In the genomic region with DNA sequence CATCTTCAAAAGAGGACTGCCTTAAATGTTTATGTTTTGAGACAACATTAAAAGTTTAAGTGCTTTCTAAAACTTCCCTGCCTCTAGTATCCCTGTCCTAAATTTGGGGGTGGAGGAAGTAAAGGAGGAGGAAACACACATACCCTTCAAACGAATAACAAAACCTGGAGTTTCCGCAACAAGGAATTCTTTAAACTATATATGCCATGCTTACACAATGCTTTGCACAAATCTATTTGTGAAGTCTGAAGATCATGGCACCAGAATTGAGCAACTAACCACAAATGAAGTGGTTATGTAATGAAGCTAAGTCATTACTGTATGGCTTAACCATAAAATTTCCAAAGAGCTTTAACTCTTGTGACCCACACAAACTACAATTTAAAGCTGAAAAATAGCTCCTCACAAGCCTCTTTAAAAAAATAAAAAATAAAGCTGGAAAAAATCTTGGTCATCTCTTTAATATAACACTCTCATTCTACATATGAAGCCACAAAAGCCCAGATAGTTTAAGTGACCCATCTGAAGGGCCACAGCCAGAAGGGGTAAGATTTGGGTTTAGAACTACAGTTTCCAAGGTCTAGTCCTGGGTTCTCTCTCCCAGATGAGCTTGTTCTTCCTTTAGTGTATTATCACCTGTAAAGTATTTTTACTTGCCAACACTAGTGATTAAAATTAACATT, we compare ENCODE assay signal across 12 cellular contexts. TPM values are rescaled to one million over a fixed set of nuclear protein-coding genes. Genes with fewer than 3 reads are reported as not detected.
DNase-seq lines count a peak whose midpoint lies in the region; ATAC-seq, FAIRE-seq and TF ChIP-seq lines count a peak whose summit lies in the region.
"Had no signal": no experiment of that assay in that cellular context is flagged by ENCODE, and none has a peak within 500 bp of the region (broad histone marks: within the 10 kb centered on the region; RNA-seq: fewer than 3 reads in every experiment).

No MANE protein-coding gene starts in this region.

- H2AFZ ChIP-seq in HepG2 (ENCODE audit: low read length), result no peak overlapping the region

- H3K27ac Mint-ChIP-seq in stimulated activated naive CD8-positive, alpha-beta T cell treated with anti-CD3 and anti-CD28 coated beads, Interleukin-15, amount 100 ng/mL, for 72 hours, result peak overlapping the region; percentile 19 to 65
- no peak overlapping the region; the same call in 1 of the 2 replicates for H3K27ac Mint-ChIP-seq in WTC11

- TF ChIP-seq POLR2A in HepG2 (IDR thresholded peaks at IDR 0.05; ENCODE audit: insufficient read depth in 1 of 2, low read depth in 2 of 2, low read length in 2 of 2), result 0 out of 4 replicates have a peak, but pooled peaks of 1 of the 2 experiments have one; percentile 18

- H3K27me3 ChIP-seq in HepG2 (ENCODE audit: control insufficient read depth in 1 of 2, insufficient read depth in 2 of 2, low read length in 2 of 2), result no peaks in the 10 kb centered on the region; a peak in 1 of 5 replicates

- TF ChIP-seq RAD21 in HepG2 (CRISPR knock-in tag; IDR thresholded peaks at IDR 0.05), result no peak

- no peaks in the 10 kb centered on the region for H3K9me3 Mint-ChIP-seq in stimulated activated naive CD8-positive, alpha-beta T cell treated with anti-CD3 and anti-CD28 coated beads, Interleukin-15, amount 100 ng/mL, for 72 hours
- no peaks in the 10 kb centered on the region for H3K9me3 Mint-ChIP-seq in WTC11

- H3K36me3 Mint-ChIP-seq in WTC11, result peaks cover 4% of the 10 kb centered on the region

- no peak for ATAC-seq in stimulated activated naive CD8-positive, alpha-beta T cell treated with anti-CD3 and anti-CD28 coated beads, Interleukin-15, amount 100 ng/mL, for 72 hours
- no peak for ATAC-seq in stimulated activated naive CD8-positive, alpha-beta T cell treated with anti-CD3 and anti-CD28 coated beads, Interleukin-15, Interleukin-2, amounts not matched to agents 100 U/mL and 50 U/mL, for 24 hours
- ATAC-seq in WTC11 (no peak), HepG2 (no peak), GM18873 (IDR thresholded peaks at IDR 0.05; ENCODE audit: low FRiP score, unreplicated experiment) (no peak), HG02840 (IDR thresholded peaks at IDR 0.05; ENCODE audit: low FRiP score, unreplicated experiment) (no peak)

- H3K27me3 Mint-ChIP-seq in stimulated activated naive CD8-positive, alpha-beta T cell treated with anti-CD3 and anti-CD28 coated beads, Interleukin-15, amount 100 ng/mL, for 72 hours, result no peaks in the 10 kb centered on the region
- H3K27me3 Mint-ChIP-seq in WTC11 (ENCODE audit: low read depth), result no peaks in the 10 kb centered on the region

- intact Hi-C loops in HepG2 (cut with micrococcal nuclease; ENCODE audit: unreplicated experiment), result loop anchor here (1.0 to 10.0 kb wide), 2 partner anchors 23 to 204 kb away; no protein-coding TSS in a partner anchor

- peaks cover 96% of the 10 kb centered on the region for H4K20me1 ChIP-seq in HepG2 (ENCODE audit: insufficient read depth, low read length)

- TF ChIP-seq EP300 in HepG2 (IDR thresholded peaks at IDR 0.05; ENCODE audit: low read depth in 2 of 2, low read length in 2 of 2), result peak; percentile 62 to 97; a peak in 3 of 4 replicates
- TF ChIP-seq EP300 in HepG2 (CRISPR knock-in tag; IDR thresholded peaks at IDR 0.05; ENCODE audit: borderline replicate concordance), result peak; percentile 91

- TSS peak; percentile 85 for BruUV-seq in HepG2 (replicated peaks; lab: Mats Ljungman, UMichigan)

- peaks cover 96% of the 10 kb centered on the region for H3K79me2 ChIP-seq in HepG2 (ENCODE audit: insufficient read depth, low read length)

- peak overlapping the region; percentile 86 for H3K9ac ChIP-seq in HepG2 (ENCODE audit: insufficient read depth, low read depth, low read length)

- peaks cover 8 to 31% of the 10 kb centered on the region in 2 experiments for H3K36me3 ChIP-seq in HepG2 (replicated peaks in 1 of 2; ENCODE audit: control insufficient read depth in 1 of 2, insufficient read depth in 2 of 2, low read length in 2 of 2)

- POLR2A ChIA-PET in WTC11 (lab: Charles Lee), result no interaction called here
- POLR2A ChIA-PET in HepG2 (lab: Yijun Ruan, JAX), result interaction anchor here (0.9 to 8.7 kb wide), 7 partner anchors 8 to 35 kb away, joined by 3 to 147 read pairs (median 14); a partner anchor contains a TSS

- in situ Hi-C loops in HepG2 (cut with HindIII; ENCODE audit: extremely low pct_ligation_motif_present, low pct_unique_long_range_greater_than_20kb), result no loop called here

- H3K4me2 ChIP-seq in HepG2 (ENCODE audit: low read depth, low read length), result peak overlapping the region; percentile 91

- no peak for TF ChIP-seq CTCF in WTC11 (IDR thresholded peaks at IDR 0.05)
- no peak for TF ChIP-seq CTCF in HepG2 (CRISPR knock-in tag; IDR thresholded peaks at IDR 0.05)

- peak overlapping the region; percentile 86 for H3K27ac ChIP-seq in HepG2 (ENCODE audit: extremely low read length, insufficient read depth, low read length)

- peaks cover 73% of the 10 kb centered on the region for H3K4me1 Mint-ChIP-seq in stimulated activated naive CD8-positive, alpha-beta T cell treated with anti-CD3 and anti-CD28 coated beads, Interleukin-15, amount 100 ng/mL, for 72 hours
- peaks cover 38% of the 10 kb centered on the region for H3K4me1 Mint-ChIP-seq in WTC11

- H3K4me3 ChIP-seq in HepG2 (replicated peaks in 1 of 3; ENCODE audit: insufficient read depth in 1 of 3, low read depth in 2 of 3, low read length in 3 of 3), result peak overlapping the region; percentile 88 to 92 (median 89)

- CTCF ChIA-PET in WTC11 (lab: Charles Lee) (interaction anchor here (1.8 kb wide), 1 partner anchor 9 kb away, joined by 5 read pairs; a partner anchor contains a TSS), HepG2 (lab: Yijun Ruan, JAX; ENCODE audit: low intra/inter-chr PET ratio, low total read pairs) (no interaction called here)

- H3K4me3 Mint-ChIP-seq in stimulated activated naive CD8-positive, alpha-beta T cell treated with anti-CD3 and anti-CD28 coated beads, Interleukin-15, amount 100 ng/mL, for 72 hours, result peak overlapping the region in 1 of 2 donors; percentile 35
- 0 out of 2 replicates have a peak overlapping the region, but pooled peaks have one; percentile 2 for H3K4me3 Mint-ChIP-seq in WTC11

- no peaks in the 10 kb centered on the region for H3K9me3 ChIP-seq in HepG2 (ENCODE audit: low read length)

- no peak for DNase-seq in stimulated activated naive CD8-positive, alpha-beta T cell treated with anti-CD3 and anti-CD28 coated beads, Interleukin-15, amount 100 ng/mL, for 72 hours
- no peak for DNase-seq in stimulated activated naive CD8-positive, alpha-beta T cell treated with anti-CD3 and anti-CD28 coated beads, Interleukin-15, Interleukin-2, amounts not matched to agents 100 U/mL and 50 U/mL, for 24 hours
- DNase-seq in WTC11 (ENCODE audit: low spot score), result no peak
- peak; percentile 92 for DNase-seq in HepG2 (ENCODE audit: low spot score)
- no peak for DNase-seq in stimulated activated naive CD4-positive, alpha-beta T cell treated with Interleukin-2 at 50 U/mL for 16 hours (lab: John Stamatoyannopoulos, UW)
- no peak for DNase-seq in amygdala (lab: John Stamatoyannopoulos, UW)
- DNase-seq: activated naive CD4-positive, alpha-beta T cell treated with Interleukin-2 at 50 U/mL for 16 hours; NCI-H187 treated with DMSO at 0.1 percent for 48 hours; stimulated activated CD4-positive, alpha-beta T cell treated with anti-CD3 and anti-CD28 coated beads, Interleukin-15, amount 100 ng/mL, for 24 hours; T-helper 9 cell had no signal

- H3K4me1 ChIP-seq in HepG2 (ENCODE audit: insufficient read depth, low read length), result peaks cover 69% of the 10 kb centered on the region

- FAIRE-seq in HepG2 (lab: Jason Lieb, UNC), result no peak

- WGBS in HepG2 (ENCODE audit: low lambda C conversion rate), result 2% methylated on average over 2 of the region's 2 CpGs

RNA-seq across cellular contexts. Expression of a gene that starts 9.4 kb away (rescaled TPM):
- total RNA-seq in WTC11 (2021) (64.6 to 69.4 TPM (median 64.7 TPM) in 3 replicates), HepG2 (2016; rRNA removed; fragmentation: Illumina TruSeq; extraction: Trizol) (306 and 519 TPM in 2 replicates)
- total RNA-seq in HepG2 (2016; cell fraction: cytosol; rRNA removed; fragmentation: Illumina TruSeq; extraction: Trizol; ENCODE audit: low read depth), result 41.5 and 47.9 TPM in 2 replicates
- 301 and 511 TPM in 2 replicates for total RNA-seq in HepG2 (2016; cell fraction: insoluble cytoplasmic fraction; rRNA removed; fragmentation: Illumina TruSeq; extraction: Trizol)
- total RNA-seq in HepG2 (2016; cell fraction: membrane; rRNA removed; fragmentation: Illumina TruSeq; extraction: Trizol), result 139 and 156 TPM in 2 replicates
- 164 and 168 TPM in 2 replicates for total RNA-seq in HepG2 (2016; cell fraction: nucleus; rRNA removed; fragmentation: Illumina TruSeq; extraction: Trizol)
- 324 and 400 TPM in 2 replicates for polyA plus RNA-seq in HepG2 (2011; rRNA removed)
- polyA plus RNA-seq in HepG2 (2011; cell fraction: cytosol; rRNA removed), result 198 and 289 TPM in 2 replicates
- polyA plus RNA-seq in HepG2 (2011; cell fraction: nucleus; rRNA removed), result 115 and 150 TPM in 2 replicates
- 250 and 343 TPM in 2 replicates for polyA plus RNA-seq in HepG2 (2012)
- 15.2 and 17.3 TPM in 2 replicates for polyA plus RNA-seq in HepG2 (2016; cell fraction: cytosol; fragmentation: Illumina TruSeq; extraction: Trizol; ENCODE audit: low read depth)
- polyA plus RNA-seq in HepG2 (2016; cell fraction: insoluble cytoplasmic fraction; fragmentation: Illumina TruSeq; extraction: Trizol; ENCODE audit: low read depth), result 352 and 368 TPM in 2 replicates
- polyA plus RNA-seq in HepG2 (2016; cell fraction: membrane; fragmentation: Illumina TruSeq; extraction: Trizol; ENCODE audit: low read depth), result 48.5 and 57.6 TPM in 2 replicates
- polyA plus RNA-seq in HepG2 (2016; cell fraction: nucleus; fragmentation: Illumina TruSeq; extraction: Trizol; ENCODE audit: insufficient read depth, low read depth), result 161 and 162 TPM in 2 replicates
- 203 and 487 TPM in 2 replicates for polyA minus RNA-seq in HepG2 (2011; rRNA and poly(A)+ RNA removed; ENCODE audit: low replicate concordance)
- 356 and 419 TPM in 2 replicates for polyA minus RNA-seq in HepG2 (2011; cell fraction: cytosol; rRNA and poly(A)+ RNA removed)
- 163 and 303 TPM in 2 replicates for polyA minus RNA-seq in HepG2 (2011; cell fraction: nucleus; rRNA and poly(A)+ RNA removed)

RNA-seq across cellular contexts. Expression of a gene that starts 25.1 kb away (rescaled TPM):
- total RNA-seq in WTC11 (2021) (not detected in 3 replicates), HepG2 (2016; rRNA removed; fragmentation: Illumina TruSeq; extraction: Trizol) (not detected in 2 replicates)
- not detected in 2 replicates for total RNA-seq in HepG2 (2016; cell fraction: cytosol; rRNA removed; fragmentation: Illumina TruSeq; extraction: Trizol; ENCODE audit: low read depth)
- total RNA-seq in HepG2 (2016; cell fraction: insoluble cytoplasmic fraction; rRNA removed; fragmentation: Illumina TruSeq; extraction: Trizol), result not detected in 2 replicates
- not detected in 2 replicates for total RNA-seq in HepG2 (2016; cell fraction: membrane; rRNA removed; fragmentation: Illumina TruSeq; extraction: Trizol)
- not detected in 2 replicates for total RNA-seq in HepG2 (2016; cell fraction: nucleus; rRNA removed; fragmentation: Illumina TruSeq; extraction: Trizol)
- polyA plus RNA-seq in HepG2 (2011; rRNA removed), result 0.84 and 1.3 TPM in 2 replicates
- polyA plus RNA-seq in HepG2 (2011; cell fraction: cytosol; rRNA removed), result not detected in 2 replicates
- polyA plus RNA-seq in HepG2 (2011; cell fraction: nucleus; rRNA removed), result not detected in 2 replicates
- 4.1 and 8.1 TPM in 2 replicates for polyA plus RNA-seq in HepG2 (2012)
- polyA plus RNA-seq in HepG2 (2016; cell fraction: cytosol; fragmentation: Illumina TruSeq; extraction: Trizol; ENCODE audit: low read depth), result not detected in 2 replicates
- not detected in 2 replicates for polyA plus RNA-seq in HepG2 (2016; cell fraction: insoluble cytoplasmic fraction; fragmentation: Illumina TruSeq; extraction: Trizol; ENCODE audit: low read depth)
- not detected in 2 replicates for polyA plus RNA-seq in HepG2 (2016; cell fraction: membrane; fragmentation: Illumina TruSeq; extraction: Trizol; ENCODE audit: low read depth)
- not detected in 2 replicates for polyA plus RNA-seq in HepG2 (2016; cell fraction: nucleus; fragmentation: Illumina TruSeq; extraction: Trizol; ENCODE audit: insufficient read depth, low read depth)
- polyA minus RNA-seq in HepG2 (2011; rRNA and poly(A)+ RNA removed; ENCODE audit: low replicate concordance), result not detected in 2 replicates
- not detected in 2 replicates for polyA minus RNA-seq in HepG2 (2011; cell fraction: cytosol; rRNA and poly(A)+ RNA removed)
- not detected in 2 replicates for polyA minus RNA-seq in HepG2 (2011; cell fraction: nucleus; rRNA and poly(A)+ RNA removed)

RNA-seq across cellular contexts. Expression of a gene that starts 48.7 kb away (rescaled TPM):
- total RNA-seq in WTC11 (2021) (84.8 to 99.0 TPM (median 86.8 TPM) in 3 replicates), HepG2 (2016; rRNA removed; fragmentation: Illumina TruSeq; extraction: Trizol) (98.6 and 105 TPM in 2 replicates)
- total RNA-seq in HepG2 (2016; cell fraction: cytosol; rRNA removed; fragmentation: Illumina TruSeq; extraction: Trizol; ENCODE audit: low read depth), result 38.4 and 41.4 TPM in 2 replicates
- total RNA-seq in HepG2 (2016; cell fraction: insoluble cytoplasmic fraction; rRNA removed; fragmentation: Illumina TruSeq; extraction: Trizol), result 102 and 111 TPM in 2 replicates
- 49.4 and 51.1 TPM in 2 replicates for total RNA-seq in HepG2 (2016; cell fraction: membrane; rRNA removed; fragmentation: Illumina TruSeq; extraction: Trizol)
- 65.9 and 68.3 TPM in 2 replicates for total RNA-seq in HepG2 (2016; cell fraction: nucleus; rRNA removed; fragmentation: Illumina TruSeq; extraction: Trizol)
- 59.1 and 80.2 TPM in 2 replicates for polyA plus RNA-seq in HepG2 (2011; rRNA removed)
- polyA plus RNA-seq in HepG2 (2011; cell fraction: cytosol; rRNA removed), result 55.4 and 78.1 TPM in 2 replicates
- 19.7 and 23.5 TPM in 2 replicates for polyA plus RNA-seq in HepG2 (2011; cell fraction: nucleus; rRNA removed)
- polyA plus RNA-seq in HepG2 (2012), result 63.5 and 76.7 TPM in 2 replicates
- polyA plus RNA-seq in HepG2 (2016; cell fraction: cytosol; fragmentation: Illumina TruSeq; extraction: Trizol; ENCODE audit: low read depth), result 32.7 and 33.7 TPM in 2 replicates
- 126 and 140 TPM in 2 replicates for polyA plus RNA-seq in HepG2 (2016; cell fraction: insoluble cytoplasmic fraction; fragmentation: Illumina TruSeq; extraction: Trizol; ENCODE audit: low read depth)
- 42.9 and 45.4 TPM in 2 replicates for polyA plus RNA-seq in HepG2 (2016; cell fraction: membrane; fragmentation: Illumina TruSeq; extraction: Trizol; ENCODE audit: low read depth)
- 119 and 120 TPM in 2 replicates for polyA plus RNA-seq in HepG2 (2016; cell fraction: nucleus; fragmentation: Illumina TruSeq; extraction: Trizol; ENCODE audit: insufficient read depth, low read depth)
- polyA minus RNA-seq in HepG2 (2011; rRNA and poly(A)+ RNA removed; ENCODE audit: low replicate concordance), result 27.0 and 73.4 TPM in 2 replicates
- 35.2 and 36.4 TPM in 2 replicates for polyA minus RNA-seq in HepG2 (2011; cell fraction: cytosol; rRNA and poly(A)+ RNA removed)
- 32.4 and 33.3 TPM in 2 replicates for polyA minus RNA-seq in HepG2 (2011; cell fraction: nucleus; rRNA and poly(A)+ RNA removed)
